17 cellular contexts compared by ENCODE assay signal in genomic region chr14:71680733-71681387, GRCh38.
"Had no signal": no experiment of that assay in that cellular context is flagged by ENCODE, and none has a peak within 500 bp of the region (broad histone marks: within the 10 kb centered on the region; RNA-seq: fewer than 3 reads in every experiment).

No MANE protein-coding gene starts in this region.

- H3K9me3 Mint-ChIP-seq: activated CD4-positive, alpha-beta memory T cell treated with anti-CD3 and anti-CD28 coated beads, Interleukin-2, amount 10 ng/mL, durations not matched to agents 7 days and 5 days; natural killer cell; stimulated activated naive B cell treated with anti-CD40 and anti-IgM and Interleukin-4, amounts not matched to agents 10 μg/mL and 1 μg/mL and 100 μg/mL, for 72 hours had no signal

- H3K36me3 ChIP-seq: thoracic aorta had no signal

- H3K27ac Mint-ChIP-seq: activated CD4-positive, alpha-beta memory T cell treated with anti-CD3 and anti-CD28 coated beads, Interleukin-2, amount 10 ng/mL, durations not matched to agents 7 days and 5 days; activated CD8-positive, alpha-beta memory T cell treated with anti-CD3 and anti-CD28 coated beads, Interleukin-2, amount 10 ng/mL, durations not matched to agents 7 days and 5 days; activated naive CD8-positive, alpha-beta T cell; immature natural killer cell; natural killer cell; stimulated activated naive B cell treated with anti-CD40 and anti-IgM and Interleukin-4, amounts not matched to agents 10 μg/mL and 1 μg/mL and 100 μg/mL, for 72 hours had no signal

- H3K4me3 Mint-ChIP-seq: activated CD4-positive, alpha-beta memory T cell treated with anti-CD3 and anti-CD28 coated beads, Interleukin-2, amount 10 ng/mL, durations not matched to agents 7 days and 5 days; activated CD8-positive, alpha-beta memory T cell treated with anti-CD3 and anti-CD28 coated beads, Interleukin-2, amount 10 ng/mL, durations not matched to agents 7 days and 5 days; activated naive CD8-positive, alpha-beta T cell; immature natural killer cell; natural killer cell; stimulated activated naive B cell treated with anti-CD40 and anti-IgM and Interleukin-4, amounts not matched to agents 10 μg/mL and 1 μg/mL and 100 μg/mL, for 72 hours had no signal

- H3K27ac ChIP-seq: heart right ventricle, thoracic aorta had no signal

- DNase-seq: activated CD4-positive, alpha-beta memory T cell treated with anti-CD3 and anti-CD28 coated beads, Interleukin-2, amount 10 ng/mL, durations not matched to agents 7 days and 5 days; activated CD4-positive, alpha-beta T cell treated with anti-CD3 and anti-CD28 coated beads for 48 hours; activated CD4-positive, CD25-positive, alpha-beta regulatory T cell; activated CD8-positive, alpha-beta memory T cell treated with anti-CD3 and anti-CD28 coated beads, Interleukin-2, amount 10 ng/mL, durations not matched to agents 7 days and 5 days; cerebellar nuclear complex; cortex of kidney; effector CD4-positive, alpha-beta T cell; esophagus squamous epithelium; heart right ventricle; immature natural killer cell; natural killer cell; sigmoid colon; stimulated activated CD4-positive, alpha-beta T cell treated with anti-CD3 and anti-CD28 coated beads, Interleukin-4, amount 100 ng/mL, for 4 hours; stimulated activated naive B cell treated with anti-CD40 and anti-IgM and Interleukin-4, amounts not matched to agents 10 μg/mL and 1 μg/mL and 100 μg/mL, for 72 hours; T-helper 9 cell had no signal

- H3K4me1 Mint-ChIP-seq: activated CD4-positive, alpha-beta memory T cell treated with anti-CD3 and anti-CD28 coated beads, Interleukin-2, amount 10 ng/mL, durations not matched to agents 7 days and 5 days; immature natural killer cell; natural killer cell had no signal

- H3K9me3 ChIP-seq: thoracic aorta had no signal

- H3K4me1 ChIP-seq: esophagus squamous epithelium, heart right ventricle had no signal

- H3K27me3 ChIP-seq: esophagus squamous epithelium, heart right ventricle, sigmoid colon had no signal

- H3K4me3 ChIP-seq: esophagus squamous epithelium, heart right ventricle, sigmoid colon, thoracic aorta had no signal

- H3K27me3 Mint-ChIP-seq: activated CD4-positive, alpha-beta memory T cell treated with anti-CD3 and anti-CD28 coated beads, Interleukin-2, amount 10 ng/mL, durations not matched to agents 7 days and 5 days; activated CD8-positive, alpha-beta memory T cell treated with anti-CD3 and anti-CD28 coated beads, Interleukin-2, amount 10 ng/mL, durations not matched to agents 7 days and 5 days; activated naive CD8-positive, alpha-beta T cell; stimulated activated naive B cell treated with anti-CD40 and anti-IgM and Interleukin-4, amounts not matched to agents 10 μg/mL and 1 μg/mL and 100 μg/mL, for 72 hours had no signal

- ATAC-seq: activated CD8-positive, alpha-beta memory T cell treated with anti-CD3 and anti-CD28 coated beads, Interleukin-2, amount 10 ng/mL, durations not matched to agents 7 days and 5 days; heart right ventricle; natural killer cell; stimulated activated naive B cell treated with anti-CD40 and anti-IgM and Interleukin-4, amounts not matched to agents 10 μg/mL and 1 μg/mL and 100 μg/mL, for 72 hours had no signal
